38 cellular contexts compared by ENCODE assay signal in genomic region chr3:54169524-54169923, GRCh38. TPM values are rescaled to one million over a fixed set of nuclear protein-coding genes. Genes with fewer than 3 reads are reported as not detected.
"Had no signal": no experiment of that assay in that cellular context is flagged by ENCODE, and none has a peak within 500 bp of the region (broad histone marks: within the 10 kb centered on the region; RNA-seq: fewer than 3 reads in every experiment).

No MANE protein-coding gene starts in this region.

- H3K27me3 Mint-ChIP-seq: activated CD4-positive, alpha-beta memory T cell treated with anti-CD3 and anti-CD28 coated beads for 36 hours; activated CD4-positive, alpha-beta T cell treated with anti-CD3 and anti-CD28 coated beads, Interleukin-2, amount 10 ng/mL, durations not matched to agents 24 days and 14 days; activated CD8-positive, alpha-beta memory T cell treated with anti-CD3 and anti-CD28 coated beads, Interleukin-2, amount 10 ng/mL, durations not matched to agents 7 days and 5 days; activated naive CD4-positive, alpha-beta T cell treated with anti-CD3 and anti-CD28 coated beads, Interleukin-2, amount 50 U/mL, for 24 hours; activated naive CD8-positive, alpha-beta T cell treated with anti-CD3 and anti-CD28 coated beads for 36 hours; activated naive CD8-positive, alpha-beta T cell treated with anti-CD3 and anti-CD28 coated beads, Interleukin-2, amount 50 U/mL, for 24 hours; effector memory CD8-positive, alpha-beta T cell had no signal

- H3K4me3 ChIP-seq: adrenal gland, body of pancreas, esophagus squamous epithelium, gastroesophageal sphincter had no signal

- H3K9me3 Mint-ChIP-seq: activated CD4-positive, alpha-beta T cell treated with anti-CD3 and anti-CD28 coated beads, Interleukin-2, amount 10 ng/mL, durations not matched to agents 24 days and 14 days; activated naive CD4-positive, alpha-beta T cell treated with anti-CD3 and anti-CD28 coated beads for 36 hours; activated naive CD4-positive, alpha-beta T cell treated with anti-CD3 and anti-CD28 coated beads, Interleukin-2, amount 50 U/mL, for 24 hours; activated naive CD8-positive, alpha-beta T cell treated with anti-CD3 and anti-CD28 coated beads for 36 hours; activated naive CD8-positive, alpha-beta T cell treated with anti-CD3 and anti-CD28 coated beads, Interleukin-2, amount 50 U/mL, for 24 hours; activated T-helper 1 cell treated with anti-CD3 and anti-CD28 coated beads, Interleukin-12 subunit alpha, Interleukin-12 subunit beta, Interleukin-2, Interleukin-4 antibody, amounts not matched to agents 30 ng/mL and 10 ng/mL and 1 ng/mL, durations not matched to agents 14 hours and 24 hours and 36 hours; activated T-helper 2 cell treated with anti-CD3 and anti-CD28 coated beads, Interferon-gamma antibody, Interleukin-2, Interleukin-4, amounts not matched to agents 10 μg/mL and 5 μg/mL and 100 μg/mL, durations not matched to agents 14 hours and 24 hours and 36 hours had no signal

- ATAC-seq: activated CD4-positive, alpha-beta T cell treated with anti-CD3 and anti-CD28 coated beads for 36 hours; activated CD8-positive, alpha-beta memory T cell treated with anti-CD3 and anti-CD28 coated beads, Interleukin-2, amount 10 ng/mL, durations not matched to agents 7 days and 5 days; activated CD8-positive, alpha-beta T cell treated with anti-CD3 and anti-CD28 coated beads, Interleukin-2, amount 10 ng/mL, durations not matched to agents 7 days and 5 days; activated naive CD8-positive, alpha-beta T cell treated with anti-CD3 and anti-CD28 coated beads, Interleukin-2, amount 50 U/mL, for 24 hours; body of pancreas; effector memory CD8-positive, alpha-beta T cell; gastroesophageal sphincter had no signal

- DNase-seq: activated CD4-positive, alpha-beta memory T cell treated with anti-CD3 and anti-CD28 coated beads for 36 hours; activated CD4-positive, alpha-beta T cell treated with anti-CD3 and anti-CD28 coated beads for 36 hours; activated CD4-positive, alpha-beta T cell treated with anti-CD3 and anti-CD28 coated beads, Interleukin-2, amount 10 ng/mL, durations not matched to agents 24 days and 14 days; activated CD4-positive, CD25-positive, alpha-beta regulatory T cell; activated CD4-positive, CD25-positive, alpha-beta regulatory T cell treated with anti-CD3 and anti-CD28 coated beads, Interleukin-2, amount 50 U/mL, for 72 hours; activated CD8-positive, alpha-beta memory T cell treated with anti-CD3 and anti-CD28 coated beads, Interleukin-2, amount 10 ng/mL, durations not matched to agents 7 days and 5 days; activated CD8-positive, alpha-beta memory T cell treated with anti-CD3 and anti-CD28 coated beads, Interleukin-2, amount 50 U/mL, for 4 hours; activated CD8-positive, alpha-beta T cell treated with anti-CD3 and anti-CD28 coated beads, Interleukin-2, amount 10 ng/mL, durations not matched to agents 7 days and 5 days; activated effector memory CD4-positive, alpha-beta T cell treated with anti-CD3 and anti-CD28 coated beads, Interleukin-2, amount 50 U/mL, for 16 hours; activated naive CD4-positive, alpha-beta T cell treated with anti-CD3 and anti-CD28 coated beads for 36 hours; activated naive CD8-positive, alpha-beta T cell treated with anti-CD3 and anti-CD28 coated beads for 36 hours; activated naive CD8-positive, alpha-beta T cell treated with anti-CD3 and anti-CD28 coated beads, Interleukin-2, amount 50 U/mL, for 24 hours; activated T-cell treated with anti-CD3 and anti-CD28 coated beads, Interleukin-2, amount 50 U/mL, for 1 hour; activated T-cell treated with anti-CD3 and anti-CD28 coated beads, Interleukin-2, amount 50 U/mL, for 48 hours; adrenal gland; amygdala; aorta; body of pancreas; caudate nucleus; cortex of kidney; dermis blood vessel endothelial cell; effector CD4-positive, alpha-beta T cell; effector memory CD8-positive, alpha-beta T cell; esophagus squamous epithelium; foreskin melanocyte; T-helper 2 cell had no signal

- H3K27ac ChIP-seq: adrenal gland, body of pancreas, epithelial cell of prostate, esophagus squamous epithelium, gastroesophageal sphincter had no signal

- H3K27ac Mint-ChIP-seq: activated CD4-positive, alpha-beta memory T cell treated with anti-CD3 and anti-CD28 coated beads for 36 hours; activated CD4-positive, alpha-beta T cell treated with anti-CD3 and anti-CD28 coated beads for 36 hours; activated CD4-positive, alpha-beta T cell treated with anti-CD3 and anti-CD28 coated beads, Interleukin-2, amount 10 ng/mL, durations not matched to agents 24 days and 14 days; activated CD8-positive, alpha-beta memory T cell treated with anti-CD3 and anti-CD28 coated beads, Interleukin-2, amount 10 ng/mL, durations not matched to agents 7 days and 5 days; activated CD8-positive, alpha-beta T cell treated with anti-CD3 and anti-CD28 coated beads, Interleukin-2, amount 10 ng/mL, durations not matched to agents 7 days and 5 days; activated naive CD4-positive, alpha-beta T cell treated with anti-CD3 and anti-CD28 coated beads for 36 hours; activated naive CD4-positive, alpha-beta T cell treated with anti-CD3 and anti-CD28 coated beads, Interleukin-2, amount 50 U/mL, for 24 hours; activated naive CD8-positive, alpha-beta T cell treated with anti-CD3 and anti-CD28 coated beads for 36 hours; activated naive CD8-positive, alpha-beta T cell treated with anti-CD3 and anti-CD28 coated beads, Interleukin-2, amount 50 U/mL, for 24 hours; activated T-helper 1 cell treated with anti-CD3 and anti-CD28 coated beads, Interleukin-12 subunit alpha, Interleukin-12 subunit beta, Interleukin-2, Interleukin-4 antibody, amounts not matched to agents 30 ng/mL and 10 ng/mL and 1 ng/mL, durations not matched to agents 14 hours and 24 hours and 36 hours; activated T-helper 2 cell treated with anti-CD3 and anti-CD28 coated beads, Interferon-gamma antibody, Interleukin-2, Interleukin-4, amounts not matched to agents 10 μg/mL and 5 μg/mL and 100 μg/mL, durations not matched to agents 14 hours and 24 hours and 36 hours; effector memory CD8-positive, alpha-beta T cell had no signal

- H3K9me3 ChIP-seq: adrenal gland, body of pancreas, esophagus squamous epithelium, gastroesophageal sphincter had no signal

- H3K4me1 Mint-ChIP-seq: activated CD4-positive, alpha-beta T cell treated with anti-CD3 and anti-CD28 coated beads for 36 hours; activated CD4-positive, alpha-beta T cell treated with anti-CD3 and anti-CD28 coated beads, Interleukin-2, amount 10 ng/mL, durations not matched to agents 24 days and 14 days; activated CD8-positive, alpha-beta memory T cell treated with anti-CD3 and anti-CD28 coated beads, Interleukin-2, amount 10 ng/mL, durations not matched to agents 7 days and 5 days; activated naive CD4-positive, alpha-beta T cell treated with anti-CD3 and anti-CD28 coated beads, Interleukin-2, amount 50 U/mL, for 24 hours; activated naive CD8-positive, alpha-beta T cell treated with anti-CD3 and anti-CD28 coated beads for 36 hours; activated naive CD8-positive, alpha-beta T cell treated with anti-CD3 and anti-CD28 coated beads, Interleukin-2, amount 50 U/mL, for 24 hours had no signal

- H3K27me3 ChIP-seq: adrenal gland, body of pancreas, esophagus squamous epithelium, gastroesophageal sphincter had no signal

- H3K4me3 Mint-ChIP-seq: activated CD4-positive, alpha-beta memory T cell treated with anti-CD3 and anti-CD28 coated beads for 36 hours; activated CD4-positive, alpha-beta T cell treated with anti-CD3 and anti-CD28 coated beads for 36 hours; activated CD4-positive, alpha-beta T cell treated with anti-CD3 and anti-CD28 coated beads, Interleukin-2, amount 10 ng/mL, durations not matched to agents 24 days and 14 days; activated CD8-positive, alpha-beta memory T cell treated with anti-CD3 and anti-CD28 coated beads, Interleukin-2, amount 10 ng/mL, durations not matched to agents 7 days and 5 days; activated CD8-positive, alpha-beta T cell treated with anti-CD3 and anti-CD28 coated beads, Interleukin-2, amount 10 ng/mL, durations not matched to agents 7 days and 5 days; activated naive CD4-positive, alpha-beta T cell treated with anti-CD3 and anti-CD28 coated beads for 36 hours; activated naive CD4-positive, alpha-beta T cell treated with anti-CD3 and anti-CD28 coated beads, Interleukin-2, amount 50 U/mL, for 24 hours; activated naive CD8-positive, alpha-beta T cell treated with anti-CD3 and anti-CD28 coated beads for 36 hours; activated naive CD8-positive, alpha-beta T cell treated with anti-CD3 and anti-CD28 coated beads, Interleukin-2, amount 50 U/mL, for 24 hours; activated T-helper 1 cell treated with anti-CD3 and anti-CD28 coated beads, Interleukin-12 subunit alpha, Interleukin-12 subunit beta, Interleukin-2, Interleukin-4 antibody, amounts not matched to agents 30 ng/mL and 10 ng/mL and 1 ng/mL, durations not matched to agents 14 hours and 24 hours and 36 hours; effector memory CD8-positive, alpha-beta T cell had no signal

- H3K36me3 Mint-ChIP-seq: activated CD4-positive, alpha-beta memory T cell treated with anti-CD3 and anti-CD28 coated beads for 36 hours; activated CD8-positive, alpha-beta memory T cell treated with anti-CD3 and anti-CD28 coated beads, Interleukin-2, amount 10 ng/mL, durations not matched to agents 7 days and 5 days; activated naive CD4-positive, alpha-beta T cell treated with anti-CD3 and anti-CD28 coated beads, Interleukin-2, amount 50 U/mL, for 24 hours; activated naive CD8-positive, alpha-beta T cell treated with anti-CD3 and anti-CD28 coated beads for 36 hours had no signal

- H3K4me1 ChIP-seq: adrenal gland, body of pancreas, esophagus squamous epithelium, gastroesophageal sphincter had no signal

- FAIRE-seq: colon, endometrium, endothelial cell of umbilical vein had no signal

- H3K36me3 ChIP-seq: adrenal gland, esophagus squamous epithelium, gastroesophageal sphincter had no signal

RNA-seq across cellular contexts. Expression of gene CACNA2D3, which starts 47.2 kb away (rescaled TPM):
- total RNA-seq: activated CD4-positive, alpha-beta memory T cell treated with anti-CD3 and anti-CD28 coated beads for 36 hours; activated CD4-positive, alpha-beta T cell treated with anti-CD3 and anti-CD28 coated beads for 36 hours; activated CD4-positive, alpha-beta T cell treated with anti-CD3 and anti-CD28 coated beads, Interleukin-2, amount 10 ng/mL, durations not matched to agents 24 days and 14 days; activated CD8-positive, alpha-beta memory T cell treated with anti-CD3 and anti-CD28 coated beads for 36 hours; activated CD8-positive, alpha-beta memory T cell treated with anti-CD3 and anti-CD28 coated beads, Interleukin-2, amount 10 ng/mL, durations not matched to agents 7 days and 5 days; activated CD8-positive, alpha-beta T cell treated with anti-CD3 and anti-CD28 coated beads, Interleukin-2, amount 10 ng/mL, durations not matched to agents 7 days and 5 days; activated naive CD4-positive, alpha-beta T cell treated with anti-CD3 and anti-CD28 coated beads for 36 hours; activated naive CD8-positive, alpha-beta T cell treated with anti-CD3 and anti-CD28 coated beads for 36 hours; activated T-helper 1 cell treated with anti-CD3 and anti-CD28 coated beads, Interleukin-12 subunit alpha, Interleukin-12 subunit beta, Interleukin-2, Interleukin-4 antibody, amounts not matched to agents 30 ng/mL and 10 ng/mL and 1 ng/mL, durations not matched to agents 14 hours and 24 hours and 36 hours; activated T-helper 2 cell treated with anti-CD3 and anti-CD28 coated beads, Interferon-gamma antibody, Interleukin-2, Interleukin-4, amounts not matched to agents 10 μg/mL and 5 μg/mL and 100 μg/mL, durations not matched to agents 14 hours and 24 hours and 36 hours; body of pancreas; chondrocyte; endothelial cell of umbilical vein; glomerular endothelial cell; T-helper 1 cell treated with Interleukin-12 subunit alpha and Interleukin-12 subunit beta and Interleukin-4 antibody, amounts not matched to agents 30 ng/mL and 1 ng/mL, for 36 hours had no signal
- polyA plus RNA-seq: endothelial cell of umbilical vein had no signal
